1 cellular context compared by ENCODE assay signal in the genomic region with DNA sequence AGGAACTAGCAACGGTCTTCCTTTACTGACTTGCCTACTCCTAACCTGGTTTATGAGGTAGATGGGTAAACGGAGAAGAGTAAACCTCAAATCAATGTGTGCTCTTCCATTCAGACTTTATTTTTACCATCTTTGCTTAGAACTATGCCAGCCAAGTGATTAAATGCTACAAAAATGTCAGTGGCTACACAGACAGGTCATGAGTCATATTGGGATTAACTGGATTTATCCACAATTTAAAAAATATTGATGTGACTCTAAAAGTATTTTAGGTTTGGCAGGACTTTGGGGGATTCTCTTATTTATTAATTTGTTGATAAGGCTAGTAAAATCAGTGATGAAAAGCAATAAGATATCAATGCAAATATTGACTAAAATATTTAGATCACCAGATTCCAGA.
TF ChIP-seq lines count a peak whose summit lies in the region.

No MANE protein-coding gene starts in this region.

TF ChIP-seq in endothelial cell of umbilical vein, 7 proteins besides CTCF, POLR2A, EP300 and RAD21 (continued from another document):
- TF ChIP-seq, protein P1, sequence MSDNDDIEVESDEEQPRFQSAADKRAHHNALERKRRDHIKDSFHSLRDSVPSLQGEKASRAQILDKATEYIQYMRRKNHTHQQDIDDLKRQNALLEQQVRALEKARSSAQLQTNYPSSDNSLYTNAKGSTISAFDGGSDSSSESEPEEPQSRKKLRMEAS (IDR thresholded peaks at IDR 0.05; ENCODE audit: insufficient read depth, insufficient read length), result no peak
- no peak for TF ChIP-seq POLR2AphosphoS5 (IDR thresholded peaks at IDR 0.05; ENCODE audit: insufficient read depth, low read depth, low read length)
